Comparison of ENCODE assay signal across 16 cellular contexts in the genomic region with DNA sequence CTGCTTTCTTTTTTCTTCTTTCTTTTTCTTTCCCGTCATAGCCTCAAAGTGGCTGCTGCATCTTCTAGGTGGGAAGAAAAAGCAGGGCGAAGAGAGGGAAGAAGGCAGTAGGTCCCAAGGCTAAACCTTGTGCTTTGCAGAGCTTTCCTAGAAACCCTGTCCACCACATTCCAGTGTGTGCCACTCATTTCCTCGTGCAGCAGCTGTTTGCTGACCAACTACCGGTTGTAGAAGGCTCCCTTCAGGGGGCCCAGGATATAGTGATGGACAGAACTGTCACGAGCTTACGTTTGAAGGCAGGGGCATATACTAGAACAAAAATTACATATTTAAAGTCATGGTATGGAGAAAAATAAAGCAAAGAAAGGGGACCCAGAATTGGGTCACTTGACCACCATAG.
DNase-seq lines count a peak whose midpoint lies in the region; ATAC-seq and TF ChIP-seq lines count a peak whose summit lies in the region.
"Had no signal": no experiment of that assay in that cellular context is flagged by ENCODE, and none has a peak within 500 bp of the region (broad histone marks: within the 10 kb centered on the region; RNA-seq: fewer than 3 reads in every experiment).

No MANE protein-coding gene starts in this region.

- no peak for TF ChIP-seq CTCF in WTC11 (IDR thresholded peaks at IDR 0.05)

- ATAC-seq in HG03469 (IDR thresholded peaks at IDR 0.05; ENCODE audit: unreplicated experiment) (no peak), WTC11 (no peak), HG03457 (IDR thresholded peaks at IDR 0.05; ENCODE audit: unreplicated experiment) (no peak)
- ATAC-seq in naive thymus-derived CD8-positive, alpha-beta T cell: no peak
- ATAC-seq: left colon, upper lobe of right lung had no signal

- no peak overlapping the region for H4K8ac ChIP-seq in mesenchymal stem cell (ENCODE audit: low read length)

- no peak overlapping the region for H3K23ac ChIP-seq in mesenchymal stem cell (ENCODE audit: low read length in 2 of 2)

- H3K9ac ChIP-seq in mesenchymal stem cell (ENCODE audit: low read length): no peak overlapping the region

- H3K36me3 ChIP-seq in mesenchymal stem cell (ENCODE audit: control insufficient read depth in 1 of 2, insufficient read depth in 2 of 2, low read depth in 1 of 2, low read length in 2 of 2): peaks cover 0 to 66% of the 10 kb centered on the region in 2 experiments
- H3K36me3 ChIP-seq: colonic mucosa, upper lobe of right lung had no signal

- H3K14ac ChIP-seq in mesenchymal stem cell (ENCODE audit: low read length in 2 of 2): no peak overlapping the region

- no peak overlapping the region for H2AK5ac ChIP-seq in mesenchymal stem cell (ENCODE audit: low read length, severe bottlenecking)

- H3K4ac ChIP-seq in mesenchymal stem cell (ENCODE audit: low read depth in 1 of 2, low read length in 2 of 2): no peak overlapping the region

- H3K4me1 ChIP-seq in mesenchymal stem cell (ENCODE audit: control insufficient read depth, insufficient read depth, low read depth, low read length): peaks cover 12% of the 10 kb centered on the region
- H3K4me1 ChIP-seq: colonic mucosa had no signal

- H2AFZ ChIP-seq in mesenchymal stem cell (ENCODE audit: low read depth, low read length): no peak overlapping the region

- H2BK120ac ChIP-seq in mesenchymal stem cell (ENCODE audit: low read depth, low read length): no peak overlapping the region

- H3K27me3 ChIP-seq in mesenchymal stem cell (ENCODE audit: control insufficient read depth in 1 of 2, insufficient read depth in 1 of 2, low read length in 2 of 2): no peaks in the 10 kb centered on the region
- H3K27me3 ChIP-seq: colonic mucosa, upper lobe of right lung had no signal

- peak overlapping the region; percentile 18 to 45 for H3K18ac ChIP-seq in mesenchymal stem cell (ENCODE audit: low read depth in 1 of 2, low read length in 2 of 2)

- POLR2A ChIA-PET in WTC11 (lab: Charles Lee): interaction anchor here (0.6 kb wide), 1 partner anchor 160 kb away, joined by 3 read pairs; no protein-coding TSS in a partner anchor
- POLR2A ChIA-PET in naive thymus-derived CD8-positive, alpha-beta T cell (lab: Charles Lee): no interaction called here

- H2BK5ac ChIP-seq in mesenchymal stem cell (ENCODE audit: low read depth, low read length, poor library complexity, severe bottlenecking): peak overlapping the region; percentile 46

- peaks cover 66% of the 10 kb centered on the region for H3K4me1 Mint-ChIP-seq in WTC11
- H3K4me1 Mint-ChIP-seq in naive thymus-derived CD8-positive, alpha-beta T cell: peaks cover 0 to 7% (median 4%) of the 10 kb centered on the region in 4 donors
- H3K4me1 Mint-ChIP-seq: activated naive CD4-positive, alpha-beta T cell treated with anti-CD3 and anti-CD28 coated beads, Interleukin-2, amount 50 U/mL, for 24 hours had no signal

- H4K91ac ChIP-seq in mesenchymal stem cell (ENCODE audit: low read length): no peak overlapping the region

- CTCF ChIA-PET in WTC11 (lab: Charles Lee): interaction anchor here (0.7 kb wide), 1 partner anchor 85 kb away, joined by 3 read pairs; no protein-coding TSS in a partner anchor

- 0 out of 2 replicates have a peak, but pooled peaks cover 3% of the 10 kb centered on the region for H3K36me3 Mint-ChIP-seq in WTC11
- no peaks in the 10 kb centered on the region for H3K36me3 Mint-ChIP-seq in naive thymus-derived CD8-positive, alpha-beta T cell
- H3K36me3 Mint-ChIP-seq: activated naive CD4-positive, alpha-beta T cell treated with anti-CD3 and anti-CD28 coated beads, Interleukin-2, amount 50 U/mL, for 24 hours had no signal

- no peak overlapping the region for H3K4me3 Mint-ChIP-seq in WTC11
- no peak overlapping the region for H3K4me3 Mint-ChIP-seq in naive thymus-derived CD8-positive, alpha-beta T cell
- H3K4me3 Mint-ChIP-seq: activated naive CD4-positive, alpha-beta T cell treated with anti-CD3 and anti-CD28 coated beads, Interleukin-2, amount 50 U/mL, for 24 hours had no signal

- DNase-seq in AG08395 (ENCODE audit: low spot score) (peak; percentile 31), M059J (ENCODE audit: low read depth) (peak; percentile 78), dedifferentiated amniotic fluid mesenchymal stem cell (ENCODE audit: extremely low spot score) (peak; percentile 26), mesenchymal stem cell (peak; percentile 87), WTC11 (ENCODE audit: low spot score) (no peak)
- no peak for DNase-seq in naive thymus-derived CD8-positive, alpha-beta T cell
- DNase-seq: AML-193, colonic mucosa, DMS79, left colon, NCI-H1436 treated with DMSO at 0.1 percent for 48 hours, T1000, upper lobe of right lung had no signal

- 5% methylated on average over 3 of the region's 6 CpGs for WGBS in mesenchymal stem cell

- no peak overlapping the region for H2BK15ac ChIP-seq in mesenchymal stem cell (ENCODE audit: low read depth, poor library complexity, severe bottlenecking)

- peak overlapping the region; percentile 69 for H3K27ac ChIP-seq in mesenchymal stem cell (ENCODE audit: low read length, poor library complexity, severe bottlenecking)
- H3K27ac ChIP-seq: colonic mucosa, upper lobe of right lung had no signal

- H3K9me3 Mint-ChIP-seq in WTC11: no peaks in the 10 kb centered on the region
- H3K9me3 Mint-ChIP-seq in naive thymus-derived CD8-positive, alpha-beta T cell: no peaks in the 10 kb centered on the region
- H3K9me3 Mint-ChIP-seq: activated naive CD4-positive, alpha-beta T cell treated with anti-CD3 and anti-CD28 coated beads, Interleukin-2, amount 50 U/mL, for 24 hours had no signal

- H3K4me3 ChIP-seq in mesenchymal stem cell (ENCODE audit: insufficient read depth in 1 of 2, low read depth in 1 of 2, low read length in 2 of 2): no peak overlapping the region
- H3K4me3 ChIP-seq: colonic mucosa, upper lobe of right lung had no signal

- peak overlapping the region; percentile 3 for H3K4me2 ChIP-seq in mesenchymal stem cell (ENCODE audit: low read length, poor library complexity, severe bottlenecking)

- no peak overlapping the region for H2BK12ac ChIP-seq in mesenchymal stem cell (ENCODE audit: low read length in 2 of 2)

- peaks cover 7% of the 10 kb centered on the region for H3K79me1 ChIP-seq in mesenchymal stem cell (replicated peaks; ENCODE audit: low read length, poor library complexity, severe bottlenecking)

- no peaks in the 10 kb centered on the region for H3K9me3 ChIP-seq in mesenchymal stem cell (ENCODE audit: control insufficient read depth, low read length)
- H3K9me3 ChIP-seq: colonic mucosa, upper lobe of right lung had no signal

- H3K27me3 Mint-ChIP-seq in WTC11 (ENCODE audit: low read depth): no peaks in the 10 kb centered on the region
- peaks cover 9 to 26% (median 13%) of the 10 kb centered on the region in 5 donors for H3K27me3 Mint-ChIP-seq in naive thymus-derived CD8-positive, alpha-beta T cell

- no peak overlapping the region for H3K27ac Mint-ChIP-seq in WTC11
- H3K27ac Mint-ChIP-seq in naive thymus-derived CD8-positive, alpha-beta T cell: no peak overlapping the region
- H3K27ac Mint-ChIP-seq: activated naive CD4-positive, alpha-beta T cell treated with anti-CD3 and anti-CD28 coated beads, Interleukin-2, amount 50 U/mL, for 24 hours had no signal

TF ChIP-seq in WTC11, 78 proteins besides CTCF, POLR2A, EP300 and RAD21 (continues in another document):
- TF ChIP-seq CREB1 (CRISPR knock-in tag; IDR thresholded peaks at IDR 0.05): no peak
- TF ChIP-seq ZNF232 (CRISPR knock-in tag; IDR thresholded peaks at IDR 0.05): no peak
- TF ChIP-seq E2F4 (CRISPR knock-in tag; IDR thresholded peaks at IDR 0.05; ENCODE audit: borderline replicate concordance, low read depth): no peak
- TF ChIP-seq, protein P1, sequence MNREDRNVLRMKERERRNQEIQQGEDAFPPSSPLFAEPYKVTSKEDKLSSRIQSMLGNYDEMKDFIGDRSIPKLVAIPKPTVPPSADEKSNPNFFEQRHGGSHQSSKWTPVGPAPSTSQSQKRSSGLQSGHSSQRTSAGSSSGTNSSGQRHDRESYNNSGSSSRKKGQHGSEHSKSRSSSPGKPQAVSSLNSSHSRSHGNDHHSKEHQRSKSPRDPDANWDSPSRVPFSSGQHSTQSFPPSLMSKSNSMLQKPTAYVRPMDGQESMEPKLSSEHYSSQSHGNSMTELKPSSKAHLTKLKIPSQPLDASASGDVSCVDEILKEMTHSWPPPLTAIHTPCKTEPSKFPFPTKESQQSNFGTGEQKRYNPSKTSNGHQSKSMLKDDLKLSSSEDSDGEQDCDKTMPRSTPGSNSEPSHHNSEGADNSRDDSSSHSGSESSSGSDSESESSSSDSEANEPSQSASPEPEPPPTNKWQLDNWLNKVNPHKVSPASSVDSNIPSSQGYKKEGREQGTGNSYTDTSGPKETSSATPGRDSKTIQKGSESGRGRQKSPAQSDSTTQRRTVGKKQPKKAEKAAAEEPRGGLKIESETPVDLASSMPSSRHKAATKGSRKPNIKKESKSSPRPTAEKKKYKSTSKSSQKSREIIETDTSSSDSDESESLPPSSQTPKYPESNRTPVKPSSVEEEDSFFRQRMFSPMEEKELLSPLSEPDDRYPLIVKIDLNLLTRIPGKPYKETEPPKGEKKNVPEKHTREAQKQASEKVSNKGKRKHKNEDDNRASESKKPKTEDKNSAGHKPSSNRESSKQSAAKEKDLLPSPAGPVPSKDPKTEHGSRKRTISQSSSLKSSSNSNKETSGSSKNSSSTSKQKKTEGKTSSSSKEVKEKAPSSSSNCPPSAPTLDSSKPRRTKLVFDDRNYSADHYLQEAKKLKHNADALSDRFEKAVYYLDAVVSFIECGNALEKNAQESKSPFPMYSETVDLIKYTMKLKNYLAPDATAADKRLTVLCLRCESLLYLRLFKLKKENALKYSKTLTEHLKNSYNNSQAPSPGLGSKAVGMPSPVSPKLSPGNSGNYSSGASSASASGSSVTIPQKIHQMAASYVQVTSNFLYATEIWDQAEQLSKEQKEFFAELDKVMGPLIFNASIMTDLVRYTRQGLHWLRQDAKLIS (CRISPR knock-in tag; IDR thresholded peaks at IDR 0.05; ENCODE audit: borderline replicate concordance): no peak

Comparison
In these comparisons a context has a peak if more than half of its experiments do, and no peak if none do; other contexts are left out.
1. DNase-seq: peak in AG08395 (single experiment), M059J (single experiment), dedifferentiated amniotic fluid mesenchymal stem cell (single experiment) and mesenchymal stem cell (single experiment); none in WTC11 (single experiment) and naive thymus-derived CD8-positive, alpha-beta T cell (0 of 10).